In the genomic region with DNA sequence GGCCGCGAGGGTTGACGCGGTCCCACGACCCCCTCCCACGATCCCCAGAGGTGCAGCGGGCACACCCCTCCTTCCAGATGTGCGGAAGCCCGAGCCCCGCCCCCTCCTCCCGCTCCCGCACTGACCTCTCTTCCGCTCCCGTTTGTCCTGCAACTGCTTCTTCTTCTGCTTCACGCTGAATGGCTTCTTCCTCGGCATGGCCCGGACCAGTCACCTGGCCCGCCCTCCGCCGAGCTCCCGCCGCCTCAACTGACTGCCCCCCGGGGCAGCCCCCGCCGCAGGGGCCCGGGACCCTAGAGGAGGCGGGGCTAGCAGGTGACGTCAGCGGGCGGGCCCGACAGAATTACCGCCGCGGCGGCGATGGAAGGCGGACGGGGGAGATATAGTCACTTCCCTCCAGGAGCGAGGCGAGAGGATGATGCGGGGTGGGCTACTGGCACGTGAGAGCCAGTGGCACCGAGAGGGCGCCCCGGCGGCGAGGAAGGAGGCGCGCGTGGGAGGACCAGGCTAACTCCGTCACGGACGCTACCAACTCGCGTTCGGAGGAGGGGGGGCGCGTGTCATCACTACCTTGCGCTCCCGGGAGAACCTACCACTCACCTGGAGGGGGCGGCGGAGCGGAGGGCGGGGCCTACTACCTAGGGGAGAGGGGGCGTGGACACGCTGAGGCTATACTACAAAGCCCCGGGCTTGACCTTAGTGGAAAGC, we compare ENCODE assay signal across 8 cellular contexts. TPM values are rescaled to one million over a fixed set of nuclear protein-coding genes. Genes with fewer than 3 reads are reported as not detected.
DNase-seq lines count a peak whose midpoint lies in the region; ATAC-seq, FAIRE-seq and TF ChIP-seq lines count a peak whose summit lies in the region.

A gene with protein sequence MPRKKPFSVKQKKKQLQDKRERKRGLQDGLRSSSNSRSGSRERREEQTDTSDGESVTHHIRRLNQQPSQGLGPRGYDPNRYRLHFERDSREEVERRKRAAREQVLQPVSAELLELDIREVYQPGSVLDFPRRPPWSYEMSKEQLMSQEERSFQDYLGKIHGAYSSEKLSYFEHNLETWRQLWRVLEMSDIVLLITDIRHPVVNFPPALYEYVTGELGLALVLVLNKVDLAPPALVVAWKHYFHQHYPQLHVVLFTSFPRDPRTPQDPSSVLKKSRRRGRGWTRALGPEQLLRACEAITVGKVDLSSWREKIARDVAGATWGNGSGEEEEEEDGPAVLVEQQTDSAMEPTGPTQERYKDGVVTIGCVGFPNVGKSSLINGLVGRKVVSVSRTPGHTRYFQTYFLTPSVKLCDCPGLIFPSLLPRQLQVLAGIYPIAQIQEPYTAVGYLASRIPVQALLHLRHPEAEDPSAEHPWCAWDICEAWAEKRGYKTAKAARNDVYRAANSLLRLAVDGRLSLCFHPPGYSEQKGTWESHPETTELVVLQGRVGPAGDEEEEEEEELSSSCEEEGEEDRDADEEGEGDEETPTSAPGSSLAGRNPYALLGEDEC (minus strand): TSS at position 484 of the 708 bp plus-strand sequence. CDS start 286 bp downstream, at position 198.

- H3K9me1 ChIP-seq in keratinocyte (ENCODE audit: control insufficient read depth, extremely low read depth, insufficient read depth, low read length) = peaks cover 4% of the 10 kb centered on the region

- H3K79me2 ChIP-seq in keratinocyte (ENCODE audit: control insufficient read depth, insufficient read depth, low read length) = peaks cover 23% of the 10 kb centered on the region

- H3K4me2 ChIP-seq in keratinocyte (ENCODE audit: control insufficient read depth, extremely low read depth, insufficient read depth, low read depth, low read length) = peak within 1 kb of the TSS; percentile 99

- ATAC-seq in GM19023 (IDR thresholded peaks at IDR 0.05; ENCODE audit: unreplicated experiment) (peak; percentile 81), HG03196 (IDR thresholded peaks at IDR 0.05; ENCODE audit: unreplicated experiment) (peak; percentile 75)
- ATAC-seq in activated CD4-positive, CD25-positive, alpha-beta regulatory T cell treated with anti-CD3 and anti-CD28 coated beads, Interleukin-2, amount 50 U/mL, for 24 hours = peak; percentile 89 to 93
- ATAC-seq in central memory CD8-positive, alpha-beta T cell (replicated peaks; ENCODE audit: extremely low read depth, poor library complexity, severe bottlenecking) = peak; percentile 90

- DNase-seq in AG08396 (ENCODE audit: low spot score) (peak; percentile 88), NCI-H345 treated with DMSO at 0.1 percent for 48 hours (lab: John Stamatoyannopoulos, UW; ENCODE audit: unreplicated experiment) (peak; percentile 69), keratinocyte (ENCODE audit: low read depth, low spot score) (peak; percentile 77)
- peak; percentile 98 to 99 for DNase-seq in central memory CD8-positive, alpha-beta T cell (ENCODE audit: low spot score in 2 of 2)
- peak; percentile 100 for DNase-seq in stimulated activated CD4-positive, alpha-beta T cell treated with anti-CD3 and anti-CD28 coated beads, Interleukin-15, amount 100 ng/mL, for 24 hours

- H3K4me3 Mint-ChIP-seq in central memory CD8-positive, alpha-beta T cell = peak within 1 kb of the TSS; percentile 94

- H3K4me1 Mint-ChIP-seq in central memory CD8-positive, alpha-beta T cell = peaks cover 66% of the 10 kb centered on the region

- H4K20me1 ChIP-seq in keratinocyte (ENCODE audit: control insufficient read depth, extremely low read depth, insufficient read depth, low read length) = no peaks in the 10 kb centered on the region

- H3K36me3 ChIP-seq in keratinocyte (ENCODE audit: control insufficient read depth in 2 of 2, extremely low read depth in 1 of 2, insufficient read depth in 2 of 2, low read length in 2 of 2) = peaks cover 12 to 27% of the 10 kb centered on the region in 2 experiments

- FAIRE-seq in keratinocyte (lab: Jason Lieb, UNC) = no peak

- no peaks in the 10 kb centered on the region for H3K9me3 Mint-ChIP-seq in central memory CD8-positive, alpha-beta T cell

- H3K4me3 ChIP-seq in keratinocyte (ENCODE audit: control insufficient read depth in 2 of 3, extremely low read depth in 1 of 3, insufficient read depth in 2 of 3, low read depth in 1 of 3, low read length in 3 of 3) = peak within 1 kb of the TSS; percentile 91 to 100 (median 99)

- no peaks in the 10 kb centered on the region for H3K27me3 ChIP-seq in keratinocyte (ENCODE audit: control insufficient read depth, extremely low read depth, insufficient read depth, low read length)

- peak within 1 kb of the TSS; percentile 96 for H2AFZ ChIP-seq in keratinocyte (ENCODE audit: control insufficient read depth, low read length)

- peak within 1 kb of the TSS; percentile 99 for H3K27ac Mint-ChIP-seq in central memory CD8-positive, alpha-beta T cell (ENCODE audit: low read depth)

- H3K36me3 Mint-ChIP-seq in central memory CD8-positive, alpha-beta T cell (ENCODE audit: insufficient read depth) = peaks cover 33% of the 10 kb centered on the region

- H3K9me3 ChIP-seq in keratinocyte (ENCODE audit: control insufficient read depth, low read depth, low read length) = no peaks in the 10 kb centered on the region

- H3K9ac ChIP-seq in keratinocyte (ENCODE audit: control insufficient read depth, extremely low read depth, insufficient read depth, low read length) = peak within 1 kb of the TSS; percentile 95

- dilution Hi-C loops in keratinocyte (cut with MboI; ENCODE audit: extremely low pct_ligation_motif_present, low sequenced_read_pairs) = no loop called here

- peak in 1 of 3 experiments; percentile 7 for TF ChIP-seq CTCF in keratinocyte (optimal IDR thresholded peaks at IDR 0.05 in 1 of 3, IDR thresholded peaks at IDR 0.05 in 1 of 3, conservative IDR thresholded peaks at IDR 0.05 in 1 of 3; ENCODE audit: extremely low read depth in 1 of 3, insufficient read depth in 2 of 3, low read length in 3 of 3)

- no peaks in the 10 kb centered on the region for H3K27me3 Mint-ChIP-seq in central memory CD8-positive, alpha-beta T cell

- peak within 1 kb of the TSS; percentile 89 for H3K27ac ChIP-seq in keratinocyte (ENCODE audit: control insufficient read depth, insufficient read depth, low read length)

- H3K4me1 ChIP-seq in keratinocyte (ENCODE audit: control insufficient read depth, extremely low read depth, insufficient read depth, low read length) = peaks cover 18% of the 10 kb centered on the region

RNA-seq across cellular contexts. Expression of the gene that starts here (rescaled TPM):
- polyA plus RNA-seq in keratinocyte = 28.7 to 48.2 TPM (median 39.5 TPM) in 3 replicates
- 18.9 TPM for polyA plus RNA-seq in keratinocyte (2011; ENCODE audit: low read depth)
- polyA plus RNA-seq in keratinocyte (2011; cell fraction: cytosol; rRNA removed) = 26.5 and 27.8 TPM in 2 replicates
- 42.7 and 54.1 TPM in 2 replicates for polyA plus RNA-seq in keratinocyte (2011; cell fraction: nucleus; rRNA removed)
- 33.2 and 40.0 TPM in 2 replicates for polyA plus RNA-seq in keratinocyte (2012; ENCODE audit: low replicate concordance)
- 31.7 to 47.3 TPM (median 36.9 TPM) in 3 replicates for polyA minus RNA-seq in keratinocyte
- polyA minus RNA-seq in keratinocyte (2011; cell fraction: cytosol; rRNA and poly(A)+ RNA removed) = 28.2 TPM
- 13.8 and 28.8 TPM in 2 replicates for polyA minus RNA-seq in keratinocyte (2011; cell fraction: nucleus; rRNA and poly(A)+ RNA removed)

Comparison
In these comparisons a context has a peak if more than half of its experiments do, and no peak if none do; other contexts are left out.
1. Peak in every context shown above with its lines: DNase-seq, ATAC-seq, H3K4me3 ChIP-seq and H3K27ac ChIP-seq.